In the genomic region with DNA sequence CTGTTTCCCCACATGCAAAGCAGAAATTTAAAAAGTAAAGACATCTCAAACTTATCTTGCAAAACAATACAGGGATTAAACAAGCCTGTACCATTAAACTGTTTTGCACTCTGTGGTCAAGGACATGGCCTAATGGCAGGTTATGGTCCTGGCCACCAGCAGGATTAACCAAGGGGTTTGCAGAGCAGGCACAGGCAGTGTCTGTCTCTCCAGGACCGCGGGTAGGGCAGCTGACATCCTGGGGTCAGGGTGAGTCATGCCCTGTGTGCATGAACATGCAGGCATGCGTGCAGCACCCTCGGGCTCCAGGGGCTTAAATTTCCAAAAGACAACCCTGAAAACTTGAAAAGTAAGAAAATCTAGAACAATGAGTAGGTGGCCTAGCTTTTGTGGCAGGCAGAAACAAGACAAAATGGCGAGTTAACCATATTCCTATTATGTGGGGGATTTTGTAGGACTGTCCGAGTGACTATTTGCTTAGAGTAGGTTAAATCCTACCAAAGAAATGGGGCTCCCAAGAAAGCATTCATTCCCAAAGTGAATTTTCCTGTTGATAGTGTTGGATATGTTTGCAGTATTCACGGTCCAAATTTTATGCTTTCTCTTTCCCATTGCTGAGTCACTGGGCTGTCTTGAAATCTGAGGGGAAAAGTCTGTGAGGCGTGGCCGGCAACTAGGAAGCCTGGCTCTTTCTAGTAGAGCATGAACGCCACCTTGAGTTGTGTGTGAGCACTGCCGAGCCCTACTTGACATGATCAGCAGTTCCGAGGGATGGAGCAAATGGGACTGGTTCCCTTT, we compare ENCODE assay signal across 1 cellular context.
TF ChIP-seq lines count a peak whose summit lies in the region.

No MANE protein-coding gene starts in this region.

TF ChIP-seq in K562, 482 proteins besides CTCF, POLR2A, EP300 and RAD21 (continued from another document and continues in another):
- TF ChIP-seq, protein P1, sequence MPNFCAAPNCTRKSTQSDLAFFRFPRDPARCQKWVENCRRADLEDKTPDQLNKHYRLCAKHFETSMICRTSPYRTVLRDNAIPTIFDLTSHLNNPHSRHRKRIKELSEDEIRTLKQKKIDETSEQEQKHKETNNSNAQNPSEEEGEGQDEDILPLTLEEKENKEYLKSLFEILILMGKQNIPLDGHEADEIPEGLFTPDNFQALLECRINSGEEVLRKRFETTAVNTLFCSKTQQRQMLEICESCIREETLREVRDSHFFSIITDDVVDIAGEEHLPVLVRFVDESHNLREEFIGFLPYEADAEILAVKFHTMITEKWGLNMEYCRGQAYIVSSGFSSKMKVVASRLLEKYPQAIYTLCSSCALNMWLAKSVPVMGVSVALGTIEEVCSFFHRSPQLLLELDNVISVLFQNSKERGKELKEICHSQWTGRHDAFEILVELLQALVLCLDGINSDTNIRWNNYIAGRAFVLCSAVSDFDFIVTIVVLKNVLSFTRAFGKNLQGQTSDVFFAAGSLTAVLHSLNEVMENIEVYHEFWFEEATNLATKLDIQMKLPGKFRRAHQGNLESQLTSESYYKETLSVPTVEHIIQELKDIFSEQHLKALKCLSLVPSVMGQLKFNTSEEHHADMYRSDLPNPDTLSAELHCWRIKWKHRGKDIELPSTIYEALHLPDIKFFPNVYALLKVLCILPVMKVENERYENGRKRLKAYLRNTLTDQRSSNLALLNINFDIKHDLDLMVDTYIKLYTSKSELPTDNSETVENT (CRISPR knock-in tag; IDR thresholded peaks at IDR 0.05): no peak
- TF ChIP-seq, protein P2, sequence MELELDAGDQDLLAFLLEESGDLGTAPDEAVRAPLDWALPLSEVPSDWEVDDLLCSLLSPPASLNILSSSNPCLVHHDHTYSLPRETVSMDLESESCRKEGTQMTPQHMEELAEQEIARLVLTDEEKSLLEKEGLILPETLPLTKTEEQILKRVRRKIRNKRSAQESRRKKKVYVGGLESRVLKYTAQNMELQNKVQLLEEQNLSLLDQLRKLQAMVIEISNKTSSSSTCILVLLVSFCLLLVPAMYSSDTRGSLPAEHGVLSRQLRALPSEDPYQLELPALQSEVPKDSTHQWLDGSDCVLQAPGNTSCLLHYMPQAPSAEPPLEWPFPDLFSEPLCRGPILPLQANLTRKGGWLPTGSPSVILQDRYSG (tag; conservative IDR thresholded peaks at IDR 0.05; ENCODE audit: low read depth): no peak
- TF ChIP-seq, protein P3, sequence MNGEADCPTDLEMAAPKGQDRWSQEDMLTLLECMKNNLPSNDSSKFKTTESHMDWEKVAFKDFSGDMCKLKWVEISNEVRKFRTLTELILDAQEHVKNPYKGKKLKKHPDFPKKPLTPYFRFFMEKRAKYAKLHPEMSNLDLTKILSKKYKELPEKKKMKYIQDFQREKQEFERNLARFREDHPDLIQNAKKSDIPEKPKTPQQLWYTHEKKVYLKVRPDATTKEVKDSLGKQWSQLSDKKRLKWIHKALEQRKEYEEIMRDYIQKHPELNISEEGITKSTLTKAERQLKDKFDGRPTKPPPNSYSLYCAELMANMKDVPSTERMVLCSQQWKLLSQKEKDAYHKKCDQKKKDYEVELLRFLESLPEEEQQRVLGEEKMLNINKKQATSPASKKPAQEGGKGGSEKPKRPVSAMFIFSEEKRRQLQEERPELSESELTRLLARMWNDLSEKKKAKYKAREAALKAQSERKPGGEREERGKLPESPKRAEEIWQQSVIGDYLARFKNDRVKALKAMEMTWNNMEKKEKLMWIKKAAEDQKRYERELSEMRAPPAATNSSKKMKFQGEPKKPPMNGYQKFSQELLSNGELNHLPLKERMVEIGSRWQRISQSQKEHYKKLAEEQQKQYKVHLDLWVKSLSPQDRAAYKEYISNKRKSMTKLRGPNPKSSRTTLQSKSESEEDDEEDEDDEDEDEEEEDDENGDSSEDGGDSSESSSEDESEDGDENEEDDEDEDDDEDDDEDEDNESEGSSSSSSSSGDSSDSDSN (IDR thresholded peaks at IDR 0.05; ENCODE audit: borderline replicate concordance in 1 of 2, low read depth in 2 of 2, low read length in 2 of 2): peak; percentile 98 to 100
- TF ChIP-seq NR3C1 (CRISPR knock-in tag; IDR thresholded peaks at IDR 0.05) (no peak), PURB (CRISPR knock-in tag; IDR thresholded peaks at IDR 0.05; ENCODE audit: low read depth) (no peak), CREM (IDR thresholded peaks at IDR 0.05; ENCODE audit: low read depth) (no peak), NR2C1 (IDR thresholded peaks at IDR 0.05) (peak; percentile 14; the same call in 1 of the 2 replicates), NR2C1 (tag; IDR thresholded peaks at IDR 0.05) (no peak), ZNF408 (CRISPR knock-in tag; IDR thresholded peaks at IDR 0.05; ENCODE audit: low read depth) (no peak), NFE2L1 (tag; IDR thresholded peaks at IDR 0.05; ENCODE audit: borderline replicate concordance, low read depth) (peak; percentile 70), RBBP5 (IDR thresholded peaks at IDR 0.05; ENCODE audit: borderline replicate concordance, insufficient read depth, low read length, poor library complexity, severe bottlenecking) (no peak), BMI1 (IDR thresholded peaks at IDR 0.05; ENCODE audit: low read length) (no peak), ELF2 (CRISPR knock-in tag; IDR thresholded peaks at IDR 0.05) (peak; percentile 23; the same call in 1 of the 2 replicates), ZNF146 (CRISPR knock-in tag; IDR thresholded peaks at IDR 0.05; ENCODE audit: unreplicated experiment) (no peak), BRF1 (IDR thresholded peaks at IDR 0.05; ENCODE audit: borderline replicate concordance, extremely low read depth, insufficient read length) (no peak), ZNF589 (CRISPR knock-in tag; IDR thresholded peaks at IDR 0.05; ENCODE audit: low read depth) (no peak), PHF8 (IDR thresholded peaks at IDR 0.05; ENCODE audit: borderline replicate concordance, low read length) (peak; percentile 33; the same call in 1 of the 2 replicates), NFATC3 (IDR thresholded peaks at IDR 0.05) (no peak), GATAD2A (IDR thresholded peaks at IDR 0.05) (no peak), ZSCAN32 (CRISPR knock-in tag; IDR thresholded peaks at IDR 0.05) (no peak), IRF2 (CRISPR knock-in tag; IDR thresholded peaks at IDR 0.05) (no peak), ZNF696 (CRISPR knock-in tag; conservative IDR thresholded peaks at IDR 0.05) (no peak), NRF1 (conservative IDR thresholded peaks at IDR 0.05 in 1 of 2, IDR thresholded peaks at IDR 0.05 in 1 of 2) (peak; percentile 40 to 42; a peak in 3 of 4 replicates), SNRNP70 (optimal IDR thresholded peaks at IDR 0.05; ENCODE audit: low read depth, low read length) (no peak), WHSC1 (IDR thresholded peaks at IDR 0.05; ENCODE audit: low read length) (no peak), RBFOX2 (IDR thresholded peaks at IDR 0.05; ENCODE audit: low read depth, low read length) (no peak), JUN (IDR thresholded peaks at IDR 0.05; ENCODE audit: borderline replicate concordance, low read depth, low read length) (peak; percentile 79), JUN (CRISPR knock-in tag; IDR thresholded peaks at IDR 0.05; ENCODE audit: borderline replicate concordance) (no peak), MTA3 (IDR thresholded peaks at IDR 0.05; ENCODE audit: borderline replicate concordance) (0 out of 2 replicates have a peak, but pooled peaks have one; percentile 30)
- TF ChIP-seq, protein P4, sequence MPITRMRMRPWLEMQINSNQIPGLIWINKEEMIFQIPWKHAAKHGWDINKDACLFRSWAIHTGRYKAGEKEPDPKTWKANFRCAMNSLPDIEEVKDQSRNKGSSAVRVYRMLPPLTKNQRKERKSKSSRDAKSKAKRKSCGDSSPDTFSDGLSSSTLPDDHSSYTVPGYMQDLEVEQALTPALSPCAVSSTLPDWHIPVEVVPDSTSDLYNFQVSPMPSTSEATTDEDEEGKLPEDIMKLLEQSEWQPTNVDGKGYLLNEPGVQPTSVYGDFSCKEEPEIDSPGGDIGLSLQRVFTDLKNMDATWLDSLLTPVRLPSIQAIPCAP (CRISPR knock-in tag; IDR thresholded peaks at IDR 0.05; ENCODE audit: borderline replicate concordance): no peak
- TF ChIP-seq, protein P5, sequence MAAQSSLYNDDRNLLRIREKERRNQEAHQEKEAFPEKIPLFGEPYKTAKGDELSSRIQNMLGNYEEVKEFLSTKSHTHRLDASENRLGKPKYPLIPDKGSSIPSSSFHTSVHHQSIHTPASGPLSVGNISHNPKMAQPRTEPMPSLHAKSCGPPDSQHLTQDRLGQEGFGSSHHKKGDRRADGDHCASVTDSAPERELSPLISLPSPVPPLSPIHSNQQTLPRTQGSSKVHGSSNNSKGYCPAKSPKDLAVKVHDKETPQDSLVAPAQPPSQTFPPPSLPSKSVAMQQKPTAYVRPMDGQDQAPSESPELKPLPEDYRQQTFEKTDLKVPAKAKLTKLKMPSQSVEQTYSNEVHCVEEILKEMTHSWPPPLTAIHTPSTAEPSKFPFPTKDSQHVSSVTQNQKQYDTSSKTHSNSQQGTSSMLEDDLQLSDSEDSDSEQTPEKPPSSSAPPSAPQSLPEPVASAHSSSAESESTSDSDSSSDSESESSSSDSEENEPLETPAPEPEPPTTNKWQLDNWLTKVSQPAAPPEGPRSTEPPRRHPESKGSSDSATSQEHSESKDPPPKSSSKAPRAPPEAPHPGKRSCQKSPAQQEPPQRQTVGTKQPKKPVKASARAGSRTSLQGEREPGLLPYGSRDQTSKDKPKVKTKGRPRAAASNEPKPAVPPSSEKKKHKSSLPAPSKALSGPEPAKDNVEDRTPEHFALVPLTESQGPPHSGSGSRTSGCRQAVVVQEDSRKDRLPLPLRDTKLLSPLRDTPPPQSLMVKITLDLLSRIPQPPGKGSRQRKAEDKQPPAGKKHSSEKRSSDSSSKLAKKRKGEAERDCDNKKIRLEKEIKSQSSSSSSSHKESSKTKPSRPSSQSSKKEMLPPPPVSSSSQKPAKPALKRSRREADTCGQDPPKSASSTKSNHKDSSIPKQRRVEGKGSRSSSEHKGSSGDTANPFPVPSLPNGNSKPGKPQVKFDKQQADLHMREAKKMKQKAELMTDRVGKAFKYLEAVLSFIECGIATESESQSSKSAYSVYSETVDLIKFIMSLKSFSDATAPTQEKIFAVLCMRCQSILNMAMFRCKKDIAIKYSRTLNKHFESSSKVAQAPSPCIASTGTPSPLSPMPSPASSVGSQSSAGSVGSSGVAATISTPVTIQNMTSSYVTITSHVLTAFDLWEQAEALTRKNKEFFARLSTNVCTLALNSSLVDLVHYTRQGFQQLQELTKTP (IDR thresholded peaks at IDR 0.05; ENCODE audit: low read depth in 1 of 2, partially characterized antibody in 2 of 2): peak in 1 of 2 experiments; percentile 44
- TF ChIP-seq, protein P6, sequence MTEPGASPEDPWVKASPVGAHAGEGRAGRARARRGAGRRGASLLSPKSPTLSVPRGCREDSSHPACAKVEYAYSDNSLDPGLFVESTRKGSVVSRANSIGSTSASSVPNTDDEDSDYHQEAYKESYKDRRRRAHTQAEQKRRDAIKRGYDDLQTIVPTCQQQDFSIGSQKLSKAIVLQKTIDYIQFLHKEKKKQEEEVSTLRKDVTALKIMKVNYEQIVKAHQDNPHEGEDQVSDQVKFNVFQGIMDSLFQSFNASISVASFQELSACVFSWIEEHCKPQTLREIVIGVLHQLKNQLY (CRISPR knock-in tag; conservative IDR thresholded peaks at IDR 0.05): no peak
- TF ChIP-seq, protein P7, sequence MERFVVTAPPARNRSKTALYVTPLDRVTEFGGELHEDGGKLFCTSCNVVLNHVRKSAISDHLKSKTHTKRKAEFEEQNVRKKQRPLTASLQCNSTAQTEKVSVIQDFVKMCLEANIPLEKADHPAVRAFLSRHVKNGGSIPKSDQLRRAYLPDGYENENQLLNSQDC (CRISPR knock-in tag; IDR thresholded peaks at IDR 0.05): no peak
- TF ChIP-seq, protein P8, sequence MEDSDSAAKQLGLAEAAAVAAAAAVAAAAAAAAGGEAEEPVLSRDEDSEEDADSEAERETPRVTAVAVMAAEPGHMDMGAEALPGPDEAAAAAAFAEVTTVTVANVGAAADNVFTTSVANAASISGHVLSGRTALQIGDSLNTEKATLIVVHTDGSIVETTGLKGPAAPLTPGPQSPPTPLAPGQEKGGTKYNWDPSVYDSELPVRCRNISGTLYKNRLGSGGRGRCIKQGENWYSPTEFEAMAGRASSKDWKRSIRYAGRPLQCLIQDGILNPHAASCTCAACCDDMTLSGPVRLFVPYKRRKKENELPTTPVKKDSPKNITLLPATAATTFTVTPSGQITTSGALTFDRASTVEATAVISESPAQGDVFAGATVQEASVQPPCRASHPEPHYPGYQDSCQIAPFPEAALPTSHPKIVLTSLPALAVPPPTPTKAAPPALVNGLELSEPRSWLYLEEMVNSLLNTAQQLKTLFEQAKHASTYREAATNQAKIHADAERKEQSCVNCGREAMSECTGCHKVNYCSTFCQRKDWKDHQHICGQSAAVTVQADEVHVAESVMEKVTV (CRISPR knock-in tag; IDR thresholded peaks at IDR 0.05): peak; percentile 87
- TF ChIP-seq, protein P9, sequence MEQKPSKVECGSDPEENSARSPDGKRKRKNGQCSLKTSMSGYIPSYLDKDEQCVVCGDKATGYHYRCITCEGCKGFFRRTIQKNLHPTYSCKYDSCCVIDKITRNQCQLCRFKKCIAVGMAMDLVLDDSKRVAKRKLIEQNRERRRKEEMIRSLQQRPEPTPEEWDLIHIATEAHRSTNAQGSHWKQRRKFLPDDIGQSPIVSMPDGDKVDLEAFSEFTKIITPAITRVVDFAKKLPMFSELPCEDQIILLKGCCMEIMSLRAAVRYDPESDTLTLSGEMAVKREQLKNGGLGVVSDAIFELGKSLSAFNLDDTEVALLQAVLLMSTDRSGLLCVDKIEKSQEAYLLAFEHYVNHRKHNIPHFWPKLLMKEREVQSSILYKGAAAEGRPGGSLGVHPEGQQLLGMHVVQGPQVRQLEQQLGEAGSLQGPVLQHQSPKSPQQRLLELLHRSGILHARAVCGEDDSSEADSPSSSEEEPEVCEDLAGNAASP (IDR thresholded peaks at IDR 0.05): no peak
- TF ChIP-seq, protein P10, sequence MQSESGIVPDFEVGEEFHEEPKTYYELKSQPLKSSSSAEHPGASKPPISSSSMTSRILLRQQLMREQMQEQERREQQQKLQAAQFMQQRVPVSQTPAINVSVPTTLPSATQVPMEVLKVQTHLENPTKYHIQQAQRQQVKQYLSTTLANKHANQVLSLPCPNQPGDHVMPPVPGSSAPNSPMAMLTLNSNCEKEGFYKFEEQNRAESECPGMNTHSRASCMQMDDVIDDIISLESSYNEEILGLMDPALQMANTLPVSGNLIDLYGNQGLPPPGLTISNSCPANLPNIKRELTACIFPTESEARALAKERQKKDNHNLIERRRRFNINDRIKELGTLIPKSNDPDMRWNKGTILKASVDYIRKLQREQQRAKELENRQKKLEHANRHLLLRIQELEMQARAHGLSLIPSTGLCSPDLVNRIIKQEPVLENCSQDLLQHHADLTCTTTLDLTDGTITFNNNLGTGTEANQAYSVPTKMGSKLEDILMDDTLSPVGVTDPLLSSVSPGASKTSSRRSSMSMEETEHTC (IDR thresholded peaks at IDR 0.05): no peak
- TF ChIP-seq, protein P11, sequence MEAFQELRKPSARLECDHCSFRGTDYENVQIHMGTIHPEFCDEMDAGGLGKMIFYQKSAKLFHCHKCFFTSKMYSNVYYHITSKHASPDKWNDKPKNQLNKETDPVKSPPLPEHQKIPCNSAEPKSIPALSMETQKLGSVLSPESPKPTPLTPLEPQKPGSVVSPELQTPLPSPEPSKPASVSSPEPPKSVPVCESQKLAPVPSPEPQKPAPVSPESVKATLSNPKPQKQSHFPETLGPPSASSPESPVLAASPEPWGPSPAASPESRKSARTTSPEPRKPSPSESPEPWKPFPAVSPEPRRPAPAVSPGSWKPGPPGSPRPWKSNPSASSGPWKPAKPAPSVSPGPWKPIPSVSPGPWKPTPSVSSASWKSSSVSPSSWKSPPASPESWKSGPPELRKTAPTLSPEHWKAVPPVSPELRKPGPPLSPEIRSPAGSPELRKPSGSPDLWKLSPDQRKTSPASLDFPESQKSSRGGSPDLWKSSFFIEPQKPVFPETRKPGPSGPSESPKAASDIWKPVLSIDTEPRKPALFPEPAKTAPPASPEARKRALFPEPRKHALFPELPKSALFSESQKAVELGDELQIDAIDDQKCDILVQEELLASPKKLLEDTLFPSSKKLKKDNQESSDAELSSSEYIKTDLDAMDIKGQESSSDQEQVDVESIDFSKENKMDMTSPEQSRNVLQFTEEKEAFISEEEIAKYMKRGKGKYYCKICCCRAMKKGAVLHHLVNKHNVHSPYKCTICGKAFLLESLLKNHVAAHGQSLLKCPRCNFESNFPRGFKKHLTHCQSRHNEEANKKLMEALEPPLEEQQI (IDR thresholded peaks at IDR 0.05): no peak
